24 cellular contexts compared by ENCODE assay signal in the genomic region with DNA sequence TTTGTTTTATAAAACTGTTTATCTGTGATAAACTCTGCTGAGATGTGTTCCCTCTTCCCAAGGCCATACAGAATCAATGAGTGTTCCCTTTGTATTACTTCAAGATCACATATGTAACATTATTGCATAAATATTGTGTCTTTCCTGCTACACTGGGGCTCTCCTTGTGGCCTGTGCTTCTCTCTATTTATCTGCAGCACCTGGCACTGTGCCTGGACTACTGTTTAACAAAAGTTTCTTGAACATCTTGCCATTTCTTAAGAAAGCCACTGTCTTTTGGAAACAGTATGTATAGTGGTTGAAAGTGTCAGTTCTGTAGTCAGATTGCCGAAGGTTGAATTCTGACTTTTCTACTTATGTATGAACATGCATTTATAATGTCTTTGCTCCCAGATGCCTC.
"Had no signal": no experiment of that assay in that cellular context is flagged by ENCODE, and none has a peak within 500 bp of the region (broad histone marks: within the 10 kb centered on the region; RNA-seq: fewer than 3 reads in every experiment).

No MANE protein-coding gene starts in this region.

- ATAC-seq: activated T-cell treated with anti-CD3 and anti-CD28 coated beads, Interleukin-2, amount 50 U/mL, for 72 hours; sciatic nerve; stimulated activated naive CD8-positive, alpha-beta T cell treated with anti-CD3 and anti-CD28 coated beads, Interleukin-15, Interleukin-2, amounts not matched to agents 100 U/mL and 50 U/mL, for 24 hours had no signal

- FAIRE-seq: frontal cortex, keratinocyte had no signal

- DNase-seq: activated CD4-positive, alpha-beta T cell treated with anti-CD3 and anti-CD28 coated beads for 4 hours; activated CD4-positive, alpha-beta T cell treated with anti-CD3 and anti-CD28 coated beads, Interleukin-2, amount 50 U/mL, for 4 hours; activated CD4-positive, CD25-positive, alpha-beta regulatory T cell; activated naive CD4-positive, alpha-beta T cell treated with anti-CD3 and anti-CD28 coated beads, Interleukin-2, amount 50 U/mL, for 16 hours; activated T-cell treated with anti-CD3 and anti-CD28 coated beads for 4 hours; activated T-cell treated with anti-CD3 and anti-CD28 coated beads, Interleukin-2, amount 50 U/mL, for 72 hours; amygdala; central memory CD4-positive, alpha-beta T cell; endodermal cell; glutamatergic neuron; left cardiac atrium; mammary epithelial cell; nephron progenitor cell; ovary; retina; stimulated activated CD4-positive, alpha-beta T cell treated with anti-CD3 and anti-CD28 coated beads, Interleukin-12 subunit alpha, Interleukin-12 subunit beta, amount 100 ng/mL, for 4 hours; stimulated activated CD4-positive, alpha-beta T cell treated with anti-CD3 and anti-CD28 coated beads, Interleukin-4, amount 100 ng/mL, for 1 hour; stimulated activated naive CD8-positive, alpha-beta T cell treated with anti-CD3 and anti-CD28 coated beads, Interleukin-15, Interleukin-2, amounts not matched to agents 100 U/mL and 50 U/mL, for 24 hours; SW 1271; T1000; uterus had no signal
